In genomic region chr4:6840062-6840976, GRCh38 we compare ENCODE assay signal across 1 cellular context.
TF ChIP-seq lines count a peak whose summit lies in the region.

No MANE protein-coding gene starts in this region.

TF ChIP-seq in HepG2, 621 proteins besides CTCF, POLR2A, EP300 and RAD21 (continued from another document):
- TF ChIP-seq REST (IDR thresholded peaks at IDR 0.05; ENCODE audit: borderline replicate concordance in 1 of 2, low read depth in 1 of 2, low read length in 2 of 2), result no peak
- peak; percentile 17; the same call in 1 of the 2 replicates for TF ChIP-seq SALL1 (CRISPR knock-in tag; IDR thresholded peaks at IDR 0.05)
- TF ChIP-seq ZFP41 (CRISPR knock-in tag; IDR thresholded peaks at IDR 0.05; ENCODE audit: borderline replicate concordance), result no peak
- TF ChIP-seq PRMT3 (CRISPR knock-in tag; IDR thresholded peaks at IDR 0.05; ENCODE audit: borderline replicate concordance, low read depth), result no peak
- TF ChIP-seq YEATS4 (CRISPR knock-in tag; IDR thresholded peaks at IDR 0.05; ENCODE audit: borderline replicate concordance), result no peak
- no peak for TF ChIP-seq MTERF4 (CRISPR knock-in tag; IDR thresholded peaks at IDR 0.05)
- peak; percentile 91 for TF ChIP-seq RBM22 (optimal IDR thresholded peaks at IDR 0.05; ENCODE audit: low read length)
- TF ChIP-seq AGO2 (optimal IDR thresholded peaks at IDR 0.05; ENCODE audit: low read depth, low read length), result no peak
- no peak for TF ChIP-seq ZBTB7A (CRISPR knock-in tag; IDR thresholded peaks at IDR 0.05)
- TF ChIP-seq MAX (IDR thresholded peaks at IDR 0.05), result 0 out of 2 replicates have a peak, but pooled peaks have one; percentile 12
- no peak for TF ChIP-seq NFE2L2 (IDR thresholded peaks at IDR 0.05; ENCODE audit: low read length)
- TF ChIP-seq SMC3 (IDR thresholded peaks at IDR 0.05; ENCODE audit: low read length), result no peak
- TF ChIP-seq HNF4A (CRISPR knock-in tag; IDR thresholded peaks at IDR 0.05), result peak; percentile 4; the same call in 1 of the 2 replicates
- no peak for TF ChIP-seq ZBTB21 (CRISPR knock-in tag; IDR thresholded peaks at IDR 0.05)
- no peak for TF ChIP-seq HOXA3 (CRISPR knock-in tag; IDR thresholded peaks at IDR 0.05)
- TF ChIP-seq ZNF772 (CRISPR knock-in tag; IDR thresholded peaks at IDR 0.05), result no peak
- no peak for TF ChIP-seq LRRFIP1 (CRISPR knock-in tag; conservative IDR thresholded peaks at IDR 0.05)
- TF ChIP-seq TEAD3 (CRISPR knock-in tag; optimal IDR thresholded peaks at IDR 0.05; ENCODE audit: borderline replicate concordance), result peak; percentile 38
- no peak for TF ChIP-seq AHDC1 (CRISPR knock-in tag; IDR thresholded peaks at IDR 0.05; ENCODE audit: borderline replicate concordance)
